Comparison of ENCODE assay signal across 12 cellular contexts in the genomic region with DNA sequence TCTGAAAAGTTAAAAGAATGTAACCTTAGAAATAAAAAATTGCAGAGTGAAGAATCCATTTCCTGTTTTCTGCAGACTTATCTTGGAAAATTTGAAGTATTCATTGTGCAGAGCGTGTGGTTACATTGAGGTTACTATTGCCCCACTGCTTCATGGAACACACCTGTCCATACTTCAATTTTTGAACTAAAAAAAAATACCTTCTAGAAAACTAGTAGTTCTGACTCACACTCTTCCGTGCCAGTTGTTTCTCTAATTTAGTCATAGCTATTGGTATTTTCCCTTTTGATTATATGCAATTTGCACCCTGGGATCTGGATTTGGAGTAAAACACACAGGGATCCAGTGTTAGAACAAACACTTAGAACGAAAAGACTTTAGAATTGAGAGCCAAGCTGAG.
A peak's percentile ranks its signal among the peaks of the same experiment; 100 is the strongest.
DNase-seq lines count a peak whose midpoint lies in the region; ATAC-seq and TF ChIP-seq lines count a peak whose summit lies in the region.
"Had no signal": no experiment of that assay in that cellular context is flagged by ENCODE, and none has a peak within 500 bp of the region (broad histone marks: within the 10 kb centered on the region; RNA-seq: fewer than 3 reads in every experiment).

No MANE protein-coding gene starts in this region.

- H3K36me3 ChIP-seq in upper lobe of left lung = no peaks in the 10 kb centered on the region

- no peak for TF ChIP-seq POLR2A in upper lobe of left lung (IDR thresholded peaks at IDR 0.05)

- H3K4me3 ChIP-seq in choroid plexus epithelial cell (ENCODE audit: low read depth, low read length) (no peak overlapping the region), upper lobe of left lung (no peak overlapping the region)
- H3K4me3 ChIP-seq: testis had no signal

- no peaks in the 10 kb centered on the region for H3K27me3 ChIP-seq in upper lobe of left lung
- H3K27me3 ChIP-seq: testis had no signal

- no peak overlapping the region for H3K27ac ChIP-seq in upper lobe of left lung
- H3K27ac ChIP-seq: testis had no signal

- no peaks in the 10 kb centered on the region for H3K4me1 ChIP-seq in upper lobe of left lung
- H3K4me1 ChIP-seq: testis had no signal

- ATAC-seq in GM18511 (IDR thresholded peaks at IDR 0.05; ENCODE audit: unreplicated experiment) (peak; percentile 71), GM21367 (IDR thresholded peaks at IDR 0.05; ENCODE audit: unreplicated experiment) (peak; percentile 58), HG03575 (IDR thresholded peaks at IDR 0.05; ENCODE audit: extremely low read depth, insufficient number of reproducible peaks, low FRiP score, unreplicated experiment) (peak; percentile 66), HG03442 (IDR thresholded peaks at IDR 0.05; ENCODE audit: unreplicated experiment) (no peak), upper lobe of left lung (ENCODE audit: low FRiP score in 2 of 2) (no peak)

- no peaks in the 10 kb centered on the region for H3K9me3 ChIP-seq in upper lobe of left lung
- H3K9me3 ChIP-seq: testis had no signal

- TF ChIP-seq CTCF in choroid plexus epithelial cell (conservative IDR thresholded peaks at IDR 0.05; ENCODE audit: low read depth, low read length) (no peak), upper lobe of left lung (IDR thresholded peaks at IDR 0.05) (no peak)

- TF ChIP-seq EP300 in upper lobe of left lung (IDR thresholded peaks at IDR 0.05) = no peak

- WGBS in upper lobe of left lung, 2 donors = 61 to 65% methylated on average over 3 of the region's 3 CpGs

- DNase-seq in choroid plexus epithelial cell (ENCODE audit: low read depth) = peak; percentile 68
- DNase-seq in DMS153 treated with DMSO at 0.1 percent for 48 hours (lab: John Stamatoyannopoulos, UW; ENCODE audit: unreplicated experiment) = no peak
- DNase-seq in AG08396 (ENCODE audit: low spot score) = no peak
- DNase-seq in upper lobe of left lung = no peak
- DNase-seq: activated naive CD4-positive, alpha-beta T cell; NCI-H1417 treated with DMSO at 0.1 percent for 48 hours; T1000; testis had no signal

Comparison
In these comparisons a context has a peak if more than half of its experiments do, and no peak if none do; other contexts are left out.
1. ATAC-seq: peak in GM18511 (single experiment), GM21367 (single experiment) and HG03575 (single experiment); none in HG03442 (single experiment) and upper lobe of left lung (0 of 2).